Comparison of ENCODE assay signal across 10 cellular contexts in genomic region chrX:13151806-13152510, GRCh38.
DNase-seq lines count a peak whose midpoint lies in the region; ATAC-seq and TF ChIP-seq lines count a peak whose summit lies in the region.
"Had no signal": no experiment of that assay in that cellular context is flagged by ENCODE, and none has a peak within 500 bp of the region (broad histone marks: within the 10 kb centered on the region; RNA-seq: fewer than 3 reads in every experiment).

No MANE protein-coding gene starts in this region.

- H3K4me1 ChIP-seq in thoracic aorta (ENCODE audit: control insufficient read depth in 1 of 2, low read depth in 2 of 2) = peaks cover 0 to 14% of the 10 kb centered on the region in 2 donors
- H3K4me1 ChIP-seq: SJSA1 had no signal

- H3K4me3 Mint-ChIP-seq in activated T-helper 2 cell treated with anti-CD3 and anti-CD28 coated beads, Interferon-gamma antibody, Interleukin-2, Interleukin-4, amounts not matched to agents 10 μg/mL and 5 μg/mL and 100 μg/mL, durations not matched to agents 14 hours and 24 hours and 36 hours (ENCODE audit: low read depth) = no peak overlapping the region

- no peak for ATAC-seq in thoracic aorta (ENCODE audit: insufficient number of reproducible peaks, low FRiP score, low read depth)
- ATAC-seq in GM21576 (IDR thresholded peaks at IDR 0.05; ENCODE audit: unreplicated experiment) = no peak
- ATAC-seq in HG03097 (IDR thresholded peaks at IDR 0.05; ENCODE audit: low FRiP score, unreplicated experiment) = no peak

- H3K9me3 Mint-ChIP-seq in activated T-helper 2 cell treated with anti-CD3 and anti-CD28 coated beads, Interferon-gamma antibody, Interleukin-2, Interleukin-4, amounts not matched to agents 10 μg/mL and 5 μg/mL and 100 μg/mL, durations not matched to agents 14 hours and 24 hours and 36 hours = peaks cover 34% of the 10 kb centered on the region

- H3K9me3 ChIP-seq in thoracic aorta = no peaks in the 10 kb centered on the region
- H3K9me3 ChIP-seq: SJSA1 had no signal

- peaks cover 22% of the 10 kb centered on the region for H3K4me1 Mint-ChIP-seq in activated T-helper 2 cell treated with anti-CD3 and anti-CD28 coated beads, Interferon-gamma antibody, Interleukin-2, Interleukin-4, amounts not matched to agents 10 μg/mL and 5 μg/mL and 100 μg/mL, durations not matched to agents 14 hours and 24 hours and 36 hours (ENCODE audit: low read depth)

- H3K27me3 Mint-ChIP-seq in activated T-helper 2 cell treated with anti-CD3 and anti-CD28 coated beads, Interferon-gamma antibody, Interleukin-2, Interleukin-4, amounts not matched to agents 10 μg/mL and 5 μg/mL and 100 μg/mL, durations not matched to agents 14 hours and 24 hours and 36 hours (ENCODE audit: low read depth) = no peaks in the 10 kb centered on the region

- H3K36me3 ChIP-seq in thoracic aorta = no peaks in the 10 kb centered on the region
- H3K36me3 ChIP-seq: SJSA1 had no signal

- peak; percentile 7 for DNase-seq in activated T-cell treated with anti-CD3 and anti-CD28 coated beads for 24 hours (ENCODE audit: low read depth)
- DNase-seq in activated T-cell treated with anti-CD3 and anti-CD28 coated beads, Interleukin-2, amount 50 U/mL, for 1 hour = no peak
- DNase-seq in activated T-helper 2 cell treated with anti-CD3 and anti-CD28 coated beads, Interferon-gamma antibody, Interleukin-2, Interleukin-4, amounts not matched to agents 10 μg/mL and 5 μg/mL and 100 μg/mL, durations not matched to agents 14 hours and 24 hours and 36 hours (ENCODE audit: low spot score) = peak; percentile 48
- DNase-seq in hepatic stellate cell (ENCODE audit: low spot score) = peak; percentile 12
- no peak for DNase-seq in thoracic aorta (ENCODE audit: low spot score)
- no peak for DNase-seq in SKM-1 (lab: John Stamatoyannopoulos, UW; ENCODE audit: unreplicated experiment)
- DNase-seq: AML-193 had no signal

- intact Hi-C loops in activated T-helper 2 cell treated with anti-CD3 and anti-CD28 coated beads, Interferon-gamma antibody, Interleukin-2, Interleukin-4, amounts not matched to agents 10 μg/mL and 5 μg/mL and 100 μg/mL, durations not matched to agents 14 hours and 24 hours and 36 hours (cut with micrococcal nuclease) = loop anchor here (5.0 kb wide), 1 partner anchor 60 kb away; no protein-coding TSS in a partner anchor

- no peak for TF ChIP-seq CTCF in thoracic aorta (IDR thresholded peaks at IDR 0.05)

- H3K27me3 ChIP-seq in thoracic aorta (replicated peaks; ENCODE audit: insufficient read depth) = no peaks in the 10 kb centered on the region
- H3K27me3 ChIP-seq: SJSA1 had no signal

- H3K4me3 ChIP-seq in thoracic aorta = peak overlapping the region; percentile 20
- H3K4me3 ChIP-seq: SJSA1 had no signal

- peak overlapping the region; percentile 58 for H3K27ac Mint-ChIP-seq in activated T-helper 2 cell treated with anti-CD3 and anti-CD28 coated beads, Interferon-gamma antibody, Interleukin-2, Interleukin-4, amounts not matched to agents 10 μg/mL and 5 μg/mL and 100 μg/mL, durations not matched to agents 14 hours and 24 hours and 36 hours

- peak overlapping the region; percentile 57 to 63 for H3K27ac ChIP-seq in thoracic aorta
- H3K27ac ChIP-seq: SJSA1 had no signal

- H3K36me3 Mint-ChIP-seq in activated T-helper 2 cell treated with anti-CD3 and anti-CD28 coated beads, Interferon-gamma antibody, Interleukin-2, Interleukin-4, amounts not matched to agents 10 μg/mL and 5 μg/mL and 100 μg/mL, durations not matched to agents 14 hours and 24 hours and 36 hours (ENCODE audit: low read depth) = peaks cover 11% of the 10 kb centered on the region

Comparison
In these comparisons a context has a peak if more than half of its experiments do, and no peak if none do; other contexts are left out.
1. DNase-seq: peak in activated T-cell treated with anti-CD3 and anti-CD28 coated beads for 24 hours (single experiment), activated T-helper 2 cell treated with anti-CD3 and anti-CD28 coated beads, Interferon-gamma antibody, Interleukin-2, Interleukin-4, amounts not matched to agents 10 μg/mL and 5 μg/mL and 100 μg/mL, durations not matched to agents 14 hours and 24 hours and 36 hours (single experiment) and hepatic stellate cell (single experiment); none in activated T-cell treated with anti-CD3 and anti-CD28 coated beads, Interleukin-2, amount 50 U/mL, for 1 hour (single experiment), thoracic aorta (single experiment) and SKM-1 (single experiment).